1 cellular context compared by ENCODE assay signal in the genomic region with DNA sequence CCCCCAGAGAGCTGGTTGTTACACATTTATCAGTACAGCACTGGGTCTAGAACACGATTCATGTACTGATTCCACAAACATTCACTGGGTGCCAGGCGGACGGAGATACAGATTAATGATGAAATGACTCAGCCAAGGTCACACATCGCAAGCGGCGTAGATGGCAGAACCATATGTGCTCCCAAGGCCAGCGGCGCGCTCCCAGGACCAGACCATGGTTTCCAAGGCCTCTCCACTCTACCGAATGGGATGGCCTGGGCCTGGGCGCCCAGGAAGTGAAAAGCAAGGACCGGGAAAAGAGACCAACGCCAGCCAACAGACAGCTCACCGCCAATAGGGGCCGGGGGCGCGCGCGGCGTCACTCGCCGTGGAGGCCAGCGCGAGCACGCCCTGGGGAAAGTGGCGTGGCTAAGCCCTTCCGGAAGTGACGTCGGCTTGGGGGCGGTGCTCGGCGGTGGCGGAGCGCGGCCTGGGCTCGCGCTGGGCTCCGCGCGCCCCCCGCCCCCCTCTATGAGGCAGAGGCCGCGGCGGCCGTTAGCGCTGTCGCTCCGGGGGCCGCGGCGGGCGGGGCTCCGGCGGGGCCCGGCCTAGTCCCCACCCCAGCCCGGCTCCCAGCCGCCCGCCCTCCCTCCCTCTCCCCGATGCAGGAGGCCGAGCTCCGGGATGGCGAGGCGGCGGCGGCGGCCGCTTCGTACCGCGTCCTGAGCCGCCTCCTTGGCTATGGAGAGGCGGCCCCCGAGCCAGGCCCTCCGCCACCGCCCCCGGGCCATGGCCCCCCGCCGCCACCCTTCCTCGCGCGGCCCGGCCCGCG.
A peak's percentile ranks its signal among the peaks of the same experiment; 100 is the strongest.
TF ChIP-seq lines count a peak whose summit lies in the region.

A gene with protein sequence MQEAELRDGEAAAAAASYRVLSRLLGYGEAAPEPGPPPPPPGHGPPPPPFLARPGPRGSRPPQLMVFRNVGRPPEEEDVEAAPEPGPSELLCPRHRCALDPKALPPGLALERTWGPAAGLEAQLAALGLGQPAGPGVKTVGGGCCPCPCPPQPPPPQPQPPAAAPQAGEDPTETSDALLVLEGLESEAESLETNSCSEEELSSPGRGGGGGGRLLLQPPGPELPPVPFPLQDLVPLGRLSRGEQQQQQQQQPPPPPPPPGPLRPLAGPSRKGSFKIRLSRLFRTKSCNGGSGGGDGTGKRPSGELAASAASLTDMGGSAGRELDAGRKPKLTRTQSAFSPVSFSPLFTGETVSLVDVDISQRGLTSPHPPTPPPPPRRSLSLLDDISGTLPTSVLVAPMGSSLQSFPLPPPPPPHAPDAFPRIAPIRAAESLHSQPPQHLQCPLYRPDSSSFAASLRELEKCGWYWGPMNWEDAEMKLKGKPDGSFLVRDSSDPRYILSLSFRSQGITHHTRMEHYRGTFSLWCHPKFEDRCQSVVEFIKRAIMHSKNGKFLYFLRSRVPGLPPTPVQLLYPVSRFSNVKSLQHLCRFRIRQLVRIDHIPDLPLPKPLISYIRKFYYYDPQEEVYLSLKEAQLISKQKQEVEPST (plus strand): TSS at position 433 of the 811 bp plus-strand sequence. CDS start 209 bp downstream, at position 642.

TF ChIP-seq in HepG2, 621 proteins besides CTCF, POLR2A, EP300 and RAD21 (continued from another document and continues in another):
- TF ChIP-seq, protein P1, sequence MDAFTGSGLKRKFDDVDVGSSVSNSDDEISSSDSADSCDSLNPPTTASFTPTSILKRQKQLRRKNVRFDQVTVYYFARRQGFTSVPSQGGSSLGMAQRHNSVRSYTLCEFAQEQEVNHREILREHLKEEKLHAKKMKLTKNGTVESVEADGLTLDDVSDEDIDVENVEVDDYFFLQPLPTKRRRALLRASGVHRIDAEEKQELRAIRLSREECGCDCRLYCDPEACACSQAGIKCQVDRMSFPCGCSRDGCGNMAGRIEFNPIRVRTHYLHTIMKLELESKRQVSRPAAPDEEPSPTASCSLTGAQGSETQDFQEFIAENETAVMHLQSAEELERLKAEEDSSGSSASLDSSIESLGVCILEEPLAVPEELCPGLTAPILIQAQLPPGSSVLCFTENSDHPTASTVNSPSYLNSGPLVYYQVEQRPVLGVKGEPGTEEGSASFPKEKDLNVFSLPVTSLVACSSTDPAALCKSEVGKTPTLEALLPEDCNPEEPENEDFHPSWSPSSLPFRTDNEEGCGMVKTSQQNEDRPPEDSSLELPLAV (CRISPR knock-in tag; conservative IDR thresholded peaks at IDR 0.05; ENCODE audit: low read depth), result no peak
- TF ChIP-seq PAWR (CRISPR knock-in tag; IDR thresholded peaks at IDR 0.05; ENCODE audit: borderline replicate concordance), result no peak
- TF ChIP-seq AHR (CRISPR knock-in tag; IDR thresholded peaks at IDR 0.05), result peak; percentile 77; the same call in 1 of the 2 replicates
- TF ChIP-seq DMAP1 (CRISPR knock-in tag; IDR thresholded peaks at IDR 0.05), result peak; percentile 87
- TF ChIP-seq, protein P2, sequence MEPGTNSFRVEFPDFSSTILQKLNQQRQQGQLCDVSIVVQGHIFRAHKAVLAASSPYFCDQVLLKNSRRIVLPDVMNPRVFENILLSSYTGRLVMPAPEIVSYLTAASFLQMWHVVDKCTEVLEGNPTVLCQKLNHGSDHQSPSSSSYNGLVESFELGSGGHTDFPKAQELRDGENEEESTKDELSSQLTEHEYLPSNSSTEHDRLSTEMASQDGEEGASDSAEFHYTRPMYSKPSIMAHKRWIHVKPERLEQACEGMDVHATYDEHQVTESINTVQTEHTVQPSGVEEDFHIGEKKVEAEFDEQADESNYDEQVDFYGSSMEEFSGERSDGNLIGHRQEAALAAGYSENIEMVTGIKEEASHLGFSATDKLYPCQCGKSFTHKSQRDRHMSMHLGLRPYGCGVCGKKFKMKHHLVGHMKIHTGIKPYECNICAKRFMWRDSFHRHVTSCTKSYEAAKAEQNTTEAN (CRISPR knock-in tag; conservative IDR thresholded peaks at IDR 0.05), result no peak; the same call in 1 of the 2 replicates
- TF ChIP-seq RBFOX2 (IDR thresholded peaks at IDR 0.05; ENCODE audit: low read depth, low read length), result peak; percentile 91
- TF ChIP-seq, protein P3, sequence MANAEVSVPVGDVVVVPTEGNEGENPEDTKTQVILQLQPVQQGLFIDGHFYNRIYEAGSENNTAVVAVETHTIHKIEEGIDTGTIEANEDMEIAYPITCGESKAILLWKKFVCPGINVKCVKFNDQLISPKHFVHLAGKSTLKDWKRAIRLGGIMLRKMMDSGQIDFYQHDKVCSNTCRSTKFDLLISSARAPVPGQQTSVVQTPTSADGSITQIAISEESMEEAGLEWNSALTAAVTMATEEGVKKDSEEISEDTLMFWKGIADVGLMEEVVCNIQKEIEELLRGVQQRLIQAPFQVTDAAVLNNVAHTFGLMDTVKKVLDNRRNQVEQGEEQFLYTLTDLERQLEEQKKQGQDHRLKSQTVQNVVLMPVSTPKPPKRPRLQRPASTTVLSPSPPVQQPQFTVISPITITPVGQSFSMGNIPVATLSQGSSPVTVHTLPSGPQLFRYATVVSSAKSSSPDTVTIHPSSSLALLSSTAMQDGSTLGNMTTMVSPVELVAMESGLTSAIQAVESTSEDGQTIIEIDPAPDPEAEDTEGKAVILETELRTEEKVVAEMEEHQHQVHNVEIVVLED (CRISPR knock-in tag; IDR thresholded peaks at IDR 0.05; ENCODE audit: borderline replicate concordance), result peak; percentile 95
- no peak for TF ChIP-seq GZF1 (CRISPR knock-in tag; IDR thresholded peaks at IDR 0.05)
- TF ChIP-seq, protein P4, sequence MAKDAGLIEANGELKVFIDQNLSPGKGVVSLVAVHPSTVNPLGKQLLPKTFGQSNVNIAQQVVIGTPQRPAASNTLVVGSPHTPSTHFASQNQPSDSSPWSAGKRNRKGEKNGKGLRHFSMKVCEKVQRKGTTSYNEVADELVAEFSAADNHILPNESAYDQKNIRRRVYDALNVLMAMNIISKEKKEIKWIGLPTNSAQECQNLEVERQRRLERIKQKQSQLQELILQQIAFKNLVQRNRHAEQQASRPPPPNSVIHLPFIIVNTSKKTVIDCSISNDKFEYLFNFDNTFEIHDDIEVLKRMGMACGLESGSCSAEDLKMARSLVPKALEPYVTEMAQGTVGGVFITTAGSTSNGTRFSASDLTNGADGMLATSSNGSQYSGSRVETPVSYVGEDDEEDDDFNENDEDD (CRISPR knock-in tag; IDR thresholded peaks at IDR 0.05; ENCODE audit: borderline replicate concordance), result peak; percentile 86; the same call in 1 of the 2 replicates
- peak; percentile 84 for TF ChIP-seq KDM1A (CRISPR knock-in tag; IDR thresholded peaks at IDR 0.05)
- TF ChIP-seq, protein P5, sequence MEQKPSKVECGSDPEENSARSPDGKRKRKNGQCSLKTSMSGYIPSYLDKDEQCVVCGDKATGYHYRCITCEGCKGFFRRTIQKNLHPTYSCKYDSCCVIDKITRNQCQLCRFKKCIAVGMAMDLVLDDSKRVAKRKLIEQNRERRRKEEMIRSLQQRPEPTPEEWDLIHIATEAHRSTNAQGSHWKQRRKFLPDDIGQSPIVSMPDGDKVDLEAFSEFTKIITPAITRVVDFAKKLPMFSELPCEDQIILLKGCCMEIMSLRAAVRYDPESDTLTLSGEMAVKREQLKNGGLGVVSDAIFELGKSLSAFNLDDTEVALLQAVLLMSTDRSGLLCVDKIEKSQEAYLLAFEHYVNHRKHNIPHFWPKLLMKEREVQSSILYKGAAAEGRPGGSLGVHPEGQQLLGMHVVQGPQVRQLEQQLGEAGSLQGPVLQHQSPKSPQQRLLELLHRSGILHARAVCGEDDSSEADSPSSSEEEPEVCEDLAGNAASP (CRISPR knock-in tag; IDR thresholded peaks at IDR 0.05; ENCODE audit: borderline replicate concordance), result peak; percentile 65
- TF ChIP-seq ZNF484 (CRISPR knock-in tag; IDR thresholded peaks at IDR 0.05; ENCODE audit: borderline replicate concordance, low read depth), result no peak
- peak; percentile 84 for TF ChIP-seq KMT2A (CRISPR knock-in tag; IDR thresholded peaks at IDR 0.05)
- TF ChIP-seq STAG1 (CRISPR knock-in tag; IDR thresholded peaks at IDR 0.05), result no peak
- peak; percentile 50 for TF ChIP-seq JARID2 (CRISPR knock-in tag; IDR thresholded peaks at IDR 0.05; ENCODE audit: insufficient replicate concordance)
- TF ChIP-seq, protein P6, sequence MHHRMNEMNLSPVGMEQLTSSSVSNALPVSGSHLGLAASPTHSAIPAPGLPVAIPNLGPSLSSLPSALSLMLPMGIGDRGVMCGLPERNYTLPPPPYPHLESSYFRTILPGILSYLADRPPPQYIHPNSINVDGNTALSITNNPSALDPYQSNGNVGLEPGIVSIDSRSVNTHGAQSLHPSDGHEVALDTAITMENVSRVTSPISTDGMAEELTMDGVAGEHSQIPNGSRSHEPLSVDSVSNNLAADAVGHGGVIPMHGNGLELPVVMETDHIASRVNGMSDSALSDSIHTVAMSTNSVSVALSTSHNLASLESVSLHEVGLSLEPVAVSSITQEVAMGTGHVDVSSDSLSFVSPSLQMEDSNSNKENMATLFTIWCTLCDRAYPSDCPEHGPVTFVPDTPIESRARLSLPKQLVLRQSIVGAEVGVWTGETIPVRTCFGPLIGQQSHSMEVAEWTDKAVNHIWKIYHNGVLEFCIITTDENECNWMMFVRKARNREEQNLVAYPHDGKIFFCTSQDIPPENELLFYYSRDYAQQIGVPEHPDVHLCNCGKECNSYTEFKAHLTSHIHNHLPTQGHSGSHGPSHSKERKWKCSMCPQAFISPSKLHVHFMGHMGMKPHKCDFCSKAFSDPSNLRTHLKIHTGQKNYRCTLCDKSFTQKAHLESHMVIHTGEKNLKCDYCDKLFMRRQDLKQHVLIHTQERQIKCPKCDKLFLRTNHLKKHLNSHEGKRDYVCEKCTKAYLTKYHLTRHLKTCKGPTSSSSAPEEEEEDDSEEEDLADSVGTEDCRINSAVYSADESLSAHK (CRISPR knock-in tag; IDR thresholded peaks at IDR 0.05; ENCODE audit: borderline replicate concordance), result peak; percentile 87; the same call in 1 of the 2 replicates
- TF ChIP-seq HNRNPK (IDR thresholded peaks at IDR 0.05; ENCODE audit: low read depth, low read length, poor library complexity, severe bottlenecking), result no peak
- TF ChIP-seq ZNF782 (CRISPR knock-in tag; IDR thresholded peaks at IDR 0.05; ENCODE audit: borderline replicate concordance), result peak; percentile 96
- TF ChIP-seq ZNF205 (CRISPR knock-in tag; IDR thresholded peaks at IDR 0.05), result peak; percentile 95
- TF ChIP-seq MZF1 (CRISPR knock-in tag; IDR thresholded peaks at IDR 0.05; ENCODE audit: borderline replicate concordance), result 0 out of 2 replicates have a peak, but pooled peaks have one; percentile 52
- no peak for TF ChIP-seq ZNF557 (CRISPR knock-in tag; IDR thresholded peaks at IDR 0.05)
- peak; percentile 61; the same call in 1 of the 2 replicates for TF ChIP-seq SOX5 (CRISPR knock-in tag; IDR thresholded peaks at IDR 0.05; ENCODE audit: borderline replicate concordance)
- TF ChIP-seq RFX1 (IDR thresholded peaks at IDR 0.05), result no peak
- TF ChIP-seq PAX8 (CRISPR knock-in tag; IDR thresholded peaks at IDR 0.05; ENCODE audit: borderline replicate concordance), result 0 out of 2 replicates have a peak, but pooled peaks have one; percentile 87
- peak; percentile 87; the same call in 1 of the 2 replicates for TF ChIP-seq ZNF598 (CRISPR knock-in tag; IDR thresholded peaks at IDR 0.05; ENCODE audit: borderline replicate concordance)
- peak; percentile 87 for TF ChIP-seq NFYB (CRISPR knock-in tag; IDR thresholded peaks at IDR 0.05)
- TF ChIP-seq, protein P7, sequence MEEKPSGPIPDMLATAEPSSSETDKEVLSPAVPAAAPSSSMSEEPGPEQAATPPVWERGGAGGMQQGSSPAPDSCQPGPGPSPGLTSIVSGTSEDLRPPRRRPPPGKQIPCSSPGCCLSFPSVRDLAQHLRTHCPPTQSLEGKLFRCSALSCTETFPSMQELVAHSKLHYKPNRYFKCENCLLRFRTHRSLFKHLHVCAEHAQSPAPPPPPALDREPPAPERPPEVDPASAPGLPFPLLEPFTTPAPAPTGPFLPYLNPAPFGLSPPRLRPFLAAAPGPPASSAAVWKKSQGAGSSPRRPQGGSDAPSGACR (CRISPR knock-in tag; IDR thresholded peaks at IDR 0.05), result peak; percentile 76; the same call in 1 of the 2 replicates
- TF ChIP-seq SRSF9 (IDR thresholded peaks at IDR 0.05; ENCODE audit: borderline replicate concordance, insufficient read depth, low read depth, low read length, poor library complexity, severe bottlenecking), result no peak
- peak; percentile 68 for TF ChIP-seq ISL2 (CRISPR knock-in tag; IDR thresholded peaks at IDR 0.05)
- no peak for TF ChIP-seq NONO (IDR thresholded peaks at IDR 0.05)
- TF ChIP-seq NONO (CRISPR knock-in tag; conservative IDR thresholded peaks at IDR 0.05), result peak; percentile 86
- no peak for TF ChIP-seq NFE2L1 (CRISPR knock-in tag; IDR thresholded peaks at IDR 0.05; ENCODE audit: borderline replicate concordance)
- TF ChIP-seq, protein P8, sequence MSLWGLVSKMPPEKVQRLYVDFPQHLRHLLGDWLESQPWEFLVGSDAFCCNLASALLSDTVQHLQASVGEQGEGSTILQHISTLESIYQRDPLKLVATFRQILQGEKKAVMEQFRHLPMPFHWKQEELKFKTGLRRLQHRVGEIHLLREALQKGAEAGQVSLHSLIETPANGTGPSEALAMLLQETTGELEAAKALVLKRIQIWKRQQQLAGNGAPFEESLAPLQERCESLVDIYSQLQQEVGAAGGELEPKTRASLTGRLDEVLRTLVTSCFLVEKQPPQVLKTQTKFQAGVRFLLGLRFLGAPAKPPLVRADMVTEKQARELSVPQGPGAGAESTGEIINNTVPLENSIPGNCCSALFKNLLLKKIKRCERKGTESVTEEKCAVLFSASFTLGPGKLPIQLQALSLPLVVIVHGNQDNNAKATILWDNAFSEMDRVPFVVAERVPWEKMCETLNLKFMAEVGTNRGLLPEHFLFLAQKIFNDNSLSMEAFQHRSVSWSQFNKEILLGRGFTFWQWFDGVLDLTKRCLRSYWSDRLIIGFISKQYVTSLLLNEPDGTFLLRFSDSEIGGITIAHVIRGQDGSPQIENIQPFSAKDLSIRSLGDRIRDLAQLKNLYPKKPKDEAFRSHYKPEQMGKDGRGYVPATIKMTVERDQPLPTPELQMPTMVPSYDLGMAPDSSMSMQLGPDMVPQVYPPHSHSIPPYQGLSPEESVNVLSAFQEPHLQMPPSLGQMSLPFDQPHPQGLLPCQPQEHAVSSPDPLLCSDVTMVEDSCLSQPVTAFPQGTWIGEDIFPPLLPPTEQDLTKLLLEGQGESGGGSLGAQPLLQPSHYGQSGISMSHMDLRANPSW (CRISPR knock-in tag; IDR thresholded peaks at IDR 0.05; ENCODE audit: borderline replicate concordance), result no peak
- TF ChIP-seq, protein P9, sequence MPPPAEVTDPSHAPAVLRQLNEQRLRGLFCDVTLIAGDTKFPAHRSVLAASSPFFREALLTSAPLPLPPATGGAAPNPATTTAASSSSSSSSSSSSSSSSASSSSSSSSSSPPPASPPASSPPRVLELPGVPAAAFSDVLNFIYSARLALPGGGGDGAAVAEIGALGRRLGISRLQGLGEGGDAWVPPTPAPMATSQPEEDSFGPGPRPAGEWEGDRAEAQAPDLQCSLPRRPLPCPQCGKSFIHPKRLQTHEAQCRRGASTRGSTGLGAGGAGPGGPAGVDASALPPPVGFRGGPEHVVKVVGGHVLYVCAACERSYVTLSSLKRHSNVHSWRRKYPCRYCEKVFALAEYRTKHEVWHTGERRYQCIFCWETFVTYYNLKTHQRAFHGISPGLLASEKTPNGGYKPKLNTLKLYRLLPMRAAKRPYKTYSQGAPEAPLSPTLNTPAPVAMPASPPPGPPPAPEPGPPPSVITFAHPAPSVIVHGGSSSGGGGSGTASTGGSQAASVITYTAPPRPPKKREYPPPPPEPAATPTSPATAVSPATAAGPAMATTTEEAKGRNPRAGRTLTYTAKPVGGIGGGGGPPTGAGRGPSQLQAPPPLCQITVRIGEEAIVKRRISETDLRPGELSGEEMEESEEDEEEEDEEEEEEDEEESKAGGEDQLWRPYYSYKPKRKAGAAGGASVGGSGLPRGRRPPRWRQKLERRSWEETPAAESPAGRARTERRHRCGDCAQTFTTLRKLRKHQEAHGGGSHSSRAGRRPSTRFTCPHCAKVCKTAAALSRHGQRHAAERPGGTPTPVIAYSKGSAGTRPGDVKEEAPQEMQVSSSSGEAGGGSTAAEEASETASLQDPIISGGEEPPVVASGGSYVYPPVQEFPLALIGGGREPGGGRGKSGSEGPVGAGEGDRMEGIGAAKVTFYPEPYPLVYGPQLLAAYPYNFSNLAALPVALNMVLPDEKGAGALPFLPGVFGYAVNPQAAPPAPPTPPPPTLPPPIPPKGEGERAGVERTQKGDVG (CRISPR knock-in tag; IDR thresholded peaks at IDR 0.05; ENCODE audit: borderline replicate concordance), result no peak
- TF ChIP-seq ZBTB3 (CRISPR knock-in tag; IDR thresholded peaks at IDR 0.05; ENCODE audit: borderline replicate concordance, low read depth), result no peak; the same call in 1 of the 2 replicates
